In the genomic region with DNA sequence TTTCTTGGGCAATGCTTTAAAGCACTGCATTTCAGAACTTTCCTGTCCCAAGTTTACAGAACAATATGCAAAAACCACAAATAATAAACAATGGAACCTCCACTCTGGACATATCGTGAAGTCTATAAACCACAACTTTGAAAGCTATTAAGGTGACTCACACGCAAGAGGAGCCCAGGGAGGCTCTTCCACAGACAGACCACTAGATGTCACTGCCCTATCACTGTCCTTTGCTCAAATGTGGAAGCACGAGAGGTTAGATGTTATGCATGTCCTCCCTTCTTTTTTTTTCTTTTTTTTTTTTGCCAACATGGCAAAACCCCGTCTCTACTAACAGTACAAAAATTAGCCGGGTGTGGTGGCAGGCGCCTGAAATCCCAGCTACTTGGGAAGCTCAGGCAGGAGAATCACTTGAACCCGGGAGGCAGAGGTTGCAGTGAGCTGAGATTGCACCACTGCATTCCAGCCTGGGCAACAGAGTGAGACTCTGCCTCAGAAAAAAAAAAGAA, we compare ENCODE assay signal across 1 cellular context.
TF ChIP-seq lines count a peak whose summit lies in the region.

No MANE protein-coding gene starts in this region.

TF ChIP-seq in H1, 55 proteins besides CTCF, POLR2A, EP300 and RAD21 (continued from another document):
- TF ChIP-seq, protein P1, sequence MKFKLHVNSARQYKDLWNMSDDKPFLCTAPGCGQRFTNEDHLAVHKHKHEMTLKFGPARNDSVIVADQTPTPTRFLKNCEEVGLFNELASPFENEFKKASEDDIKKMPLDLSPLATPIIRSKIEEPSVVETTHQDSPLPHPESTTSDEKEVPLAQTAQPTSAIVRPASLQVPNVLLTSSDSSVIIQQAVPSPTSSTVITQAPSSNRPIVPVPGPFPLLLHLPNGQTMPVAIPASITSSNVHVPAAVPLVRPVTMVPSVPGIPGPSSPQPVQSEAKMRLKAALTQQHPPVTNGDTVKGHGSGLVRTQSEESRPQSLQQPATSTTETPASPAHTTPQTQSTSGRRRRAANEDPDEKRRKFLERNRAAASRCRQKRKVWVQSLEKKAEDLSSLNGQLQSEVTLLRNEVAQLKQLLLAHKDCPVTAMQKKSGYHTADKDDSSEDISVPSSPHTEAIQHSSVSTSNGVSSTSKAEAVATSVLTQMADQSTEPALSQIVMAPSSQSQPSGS (IDR thresholded peaks at IDR 0.05; ENCODE audit: low read length) = peak; percentile 75; the same call in 1 of the 2 replicates
